18 cellular contexts compared by ENCODE assay signal in the genomic region with DNA sequence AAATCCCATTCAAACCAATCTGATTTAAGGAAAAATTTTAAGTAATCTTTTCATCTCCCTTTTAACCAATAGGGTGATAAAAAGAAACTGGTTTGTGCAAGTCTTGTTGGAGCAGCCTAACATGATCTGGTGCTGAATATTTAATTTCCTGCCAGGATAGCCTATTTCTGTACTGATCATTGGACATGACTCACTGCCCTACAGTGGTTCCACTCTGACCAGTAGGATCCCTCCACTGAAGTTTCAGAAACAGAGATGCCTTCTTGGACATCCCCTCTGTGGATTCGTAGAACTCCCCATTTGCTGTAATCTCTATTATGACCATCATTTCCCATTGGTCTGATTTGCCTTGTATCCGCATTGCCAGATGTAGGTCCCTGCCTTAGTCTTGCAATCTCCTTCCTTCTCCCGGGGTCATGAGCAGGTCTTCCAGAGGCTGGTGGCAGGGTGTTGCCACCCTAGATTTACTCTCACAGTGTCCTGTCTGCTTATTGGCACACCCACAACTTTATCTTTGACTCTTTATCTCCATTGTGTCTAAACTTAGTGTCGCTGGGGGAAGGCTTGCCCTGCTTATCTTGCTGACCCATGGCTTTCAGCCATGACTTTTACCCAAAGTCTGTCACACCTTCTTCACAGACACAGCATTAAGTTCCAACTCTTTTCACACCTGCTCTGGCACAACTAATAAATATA. TPM values are rescaled to one million over a fixed set of nuclear protein-coding genes. Genes with fewer than 3 reads are reported as not detected.
DNase-seq lines count a peak whose midpoint lies in the region; ATAC-seq, FAIRE-seq and TF ChIP-seq lines count a peak whose summit lies in the region.
"Had no signal": no experiment of that assay in that cellular context is flagged by ENCODE, and none has a peak within 500 bp of the region (broad histone marks: within the 10 kb centered on the region; RNA-seq: fewer than 3 reads in every experiment).

No MANE protein-coding gene starts in this region.

- no peaks in the 10 kb centered on the region for H4K20me1 ChIP-seq in keratinocyte (ENCODE audit: control insufficient read depth, extremely low read depth, insufficient read depth, low read length)

- H3K4me3 ChIP-seq in right atrium auricular region, result no peak overlapping the region
- no peak overlapping the region for H3K4me3 ChIP-seq in esophagus muscularis mucosa
- no peak overlapping the region for H3K4me3 ChIP-seq in keratinocyte (ENCODE audit: control insufficient read depth in 2 of 3, extremely low read depth in 1 of 3, insufficient read depth in 2 of 3, low read depth in 1 of 3, low read length in 3 of 3)
- no peak overlapping the region for H3K4me3 ChIP-seq in MG63
- H3K4me3 ChIP-seq: HAP-1, SJSA1 had no signal

- H3K4me2 ChIP-seq in keratinocyte (ENCODE audit: control insufficient read depth, extremely low read depth, insufficient read depth, low read depth, low read length), result no peak overlapping the region

- no peaks in the 10 kb centered on the region for H3K36me3 ChIP-seq in right atrium auricular region
- H3K36me3 ChIP-seq in esophagus muscularis mucosa, result no peaks in the 10 kb centered on the region
- no peaks in the 10 kb centered on the region for H3K36me3 ChIP-seq in keratinocyte (ENCODE audit: control insufficient read depth in 2 of 2, extremely low read depth in 1 of 2, insufficient read depth in 2 of 2, low read length in 2 of 2)
- H3K36me3 ChIP-seq in MG63, result no peaks in the 10 kb centered on the region
- H3K36me3 ChIP-seq: BE2C, HAP-1, SJSA1 had no signal

- TF ChIP-seq CTCF in right atrium auricular region (IDR thresholded peaks at IDR 0.05) (no peak), esophagus muscularis mucosa (IDR thresholded peaks at IDR 0.05) (no peak), keratinocyte (optimal IDR thresholded peaks at IDR 0.05 in 1 of 3, IDR thresholded peaks at IDR 0.05 in 1 of 3, conservative IDR thresholded peaks at IDR 0.05 in 1 of 3; ENCODE audit: extremely low read depth in 1 of 3, insufficient read depth in 2 of 3, low read length in 3 of 3) (no peak)

- H3K9me1 ChIP-seq in keratinocyte (ENCODE audit: control insufficient read depth, extremely low read depth, insufficient read depth, low read length), result no peaks in the 10 kb centered on the region

- peak; percentile 60 for FAIRE-seq in keratinocyte (lab: Jason Lieb, UNC)

- ATAC-seq in Right ventricle myocardium inferior (peak; percentile 77), HG03342 (IDR thresholded peaks at IDR 0.05; ENCODE audit: unreplicated experiment) (no peak), GM19328 (IDR thresholded peaks at IDR 0.05; ENCODE audit: unreplicated experiment) (no peak)

- DNase-seq in Right ventricle myocardium inferior (ENCODE audit: missing footprints), result no peak
- DNase-seq in right atrium auricular region (ENCODE audit: low spot score), result no peak
- peak; percentile 74 for DNase-seq in esophagus muscularis mucosa (ENCODE audit: extremely low spot score)
- no peak for DNase-seq in keratinocyte (ENCODE audit: low read depth, low spot score)
- no peak for DNase-seq in MG63
- DNase-seq in epidermal melanocyte (ENCODE audit: insufficient read length, low spot score), result no peak
- DNase-seq: BE2C; CD4-positive, alpha-beta T cell; NCI-H1417; NCI-H187 treated with DMSO at 0.1 percent for 48 hours; NCI-H446 treated with DMSO at 0.1 percent for 48 hours; OCI-M1 had no signal

- TF ChIP-seq EP300 in esophagus muscularis mucosa (IDR thresholded peaks at IDR 0.05), result no peak

- H3K27me3 ChIP-seq in right atrium auricular region (no peaks in the 10 kb centered on the region), esophagus muscularis mucosa (no peaks in the 10 kb centered on the region), keratinocyte (ENCODE audit: control insufficient read depth, extremely low read depth, insufficient read depth, low read length) (no peaks in the 10 kb centered on the region), MG63 (no peaks in the 10 kb centered on the region)
- H3K27me3 ChIP-seq: BE2C, SJSA1 had no signal

- H3K27ac ChIP-seq in right atrium auricular region (no peak overlapping the region), esophagus muscularis mucosa (replicated peaks in 1 of 4) (no peak overlapping the region), keratinocyte (ENCODE audit: control insufficient read depth, insufficient read depth, low read length) (no peak overlapping the region)
- H3K27ac ChIP-seq: 22Rv1, RWPE1, SJSA1 had no signal

- H3K9me3 ChIP-seq in right atrium auricular region (no peaks in the 10 kb centered on the region), esophagus muscularis mucosa (no peaks in the 10 kb centered on the region), keratinocyte (ENCODE audit: control insufficient read depth, low read depth, low read length) (no peaks in the 10 kb centered on the region), MG63 (no peaks in the 10 kb centered on the region)
- H3K9me3 ChIP-seq: BE2C, HAP-1, SJSA1 had no signal

- TF ChIP-seq POLR2A in esophagus muscularis mucosa (IDR thresholded peaks at IDR 0.05; ENCODE audit: low read depth), result no peak

- intact Hi-C loops in Right ventricle myocardium inferior (cut with DNase I), result no loop called here
- intact Hi-C loops in esophagus muscularis mucosa (cut with DNase I), result no loop called here

- H3K4me1 ChIP-seq in right atrium auricular region, result no peaks in the 10 kb centered on the region
- H3K4me1 ChIP-seq in esophagus muscularis mucosa, result peaks cover 0 to 11% (median 9%) of the 10 kb centered on the region in 4 donors
- H3K4me1 ChIP-seq in keratinocyte (ENCODE audit: control insufficient read depth, extremely low read depth, insufficient read depth, low read length), result peaks cover 8% of the 10 kb centered on the region
- H3K4me1 ChIP-seq: BE2C, HAP-1, SJSA1 had no signal

- H3K79me2 ChIP-seq in keratinocyte (ENCODE audit: control insufficient read depth, insufficient read depth, low read length), result no peaks in the 10 kb centered on the region

- 95% methylated on average over 4 of the region's 4 CpGs for WGBS in esophagus muscularis mucosa

- no peak overlapping the region for H3K9ac ChIP-seq in keratinocyte (ENCODE audit: control insufficient read depth, extremely low read depth, insufficient read depth, low read length)

- dilution Hi-C loops in keratinocyte (cut with MboI; ENCODE audit: extremely low pct_ligation_motif_present, low sequenced_read_pairs), result no loop called here

- no peak overlapping the region for H2AFZ ChIP-seq in keratinocyte (ENCODE audit: control insufficient read depth, low read length)

RNA-seq across cellular contexts. Expression of a gene that starts 12.3 kb away (rescaled TPM):
- total RNA-seq in Right ventricle myocardium inferior, result 7.1 TPM
- total RNA-seq in right atrium auricular region, result 10 to 100 TPM in 1 of 2 donors, 1 to 10 TPM in 1; 7.8 to 13.4 TPM
- total RNA-seq in esophagus muscularis mucosa, result 10 to 100 TPM; 40.9 to 86.5 (median 65.1) TPM
- 2.1 to 7.3 TPM (median 3.3 TPM) in 3 replicates for polyA plus RNA-seq in keratinocyte
- polyA plus RNA-seq in keratinocyte (2011; ENCODE audit: low read depth), result 2.4 TPM
- polyA plus RNA-seq in keratinocyte (2011; cell fraction: cytosol; rRNA removed), result 1.7 and 2.6 TPM in 2 replicates
- polyA plus RNA-seq in keratinocyte (2011; cell fraction: nucleus; rRNA removed), result 5.8 and 6.5 TPM in 2 replicates
- 1.7 and 4.4 TPM in 2 replicates for polyA plus RNA-seq in keratinocyte (2012; ENCODE audit: low replicate concordance)
- 5.2 to 11.3 TPM (median 11.2 TPM) in 3 replicates for polyA minus RNA-seq in keratinocyte
- 2.9 TPM for polyA minus RNA-seq in keratinocyte (2011; cell fraction: cytosol; rRNA and poly(A)+ RNA removed)
- 9.7 and 20.0 TPM in 2 replicates for polyA minus RNA-seq in keratinocyte (2011; cell fraction: nucleus; rRNA and poly(A)+ RNA removed)
- not detected in 2 replicates for total RNA-seq in MG63 (2014; rRNA removed; shearing (Covaris generic); ENCODE audit: low replicate concordance)
